In the genomic region with DNA sequence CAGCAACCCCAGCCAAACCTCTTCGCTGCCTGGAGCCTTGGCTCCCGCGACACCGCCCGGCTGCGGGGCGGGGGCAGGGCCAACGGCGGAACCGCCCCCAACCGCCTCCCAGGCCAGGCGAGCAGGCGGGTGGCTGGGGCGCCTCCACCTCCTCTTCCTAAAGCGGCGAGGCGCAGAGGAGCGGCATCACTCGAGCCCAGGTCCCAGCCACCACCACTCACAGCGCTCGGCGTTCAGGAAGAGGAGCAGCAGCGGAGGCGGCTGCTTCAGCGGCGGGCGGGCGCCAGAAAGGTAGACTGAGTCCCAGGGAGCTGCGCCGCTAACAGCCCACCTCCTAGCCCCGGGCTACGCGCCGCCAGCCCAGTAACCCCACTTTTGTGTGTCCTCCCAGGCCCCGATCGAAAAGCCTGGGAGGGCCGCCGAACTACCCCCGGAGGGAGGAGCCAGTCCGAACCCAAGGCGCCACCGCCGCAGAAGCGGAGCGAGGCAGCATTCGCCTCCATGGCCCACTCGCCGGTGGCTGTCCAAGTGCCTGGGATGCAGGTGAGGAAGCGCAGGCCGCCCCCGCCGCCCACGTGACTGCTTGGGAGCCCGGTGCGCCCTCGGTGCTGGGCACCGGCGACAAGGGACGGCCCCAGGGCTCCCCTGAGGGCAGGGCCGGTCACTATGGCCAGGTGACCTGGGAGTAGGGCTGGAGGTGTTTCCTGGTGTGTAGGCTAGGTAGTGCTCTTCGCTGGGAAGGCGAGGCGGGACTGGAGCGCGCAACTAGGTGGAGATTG, we compare ENCODE assay signal across 8 cellular contexts. TPM values are rescaled to one million over a fixed set of nuclear protein-coding genes. Genes with fewer than 3 reads are reported as not detected.
DNase-seq lines count a peak whose midpoint lies in the region; ATAC-seq and TF ChIP-seq lines count a peak whose summit lies in the region.

TSS of gene STK26 (plus strand) at position 186 of the 779 bp plus-strand sequence. CDS start at position 502, 316 bp downstream.

- H3K27me3 ChIP-seq in AG04450 (ENCODE audit: control insufficient read depth, insufficient read depth, low read length) (peaks cover 4% of the 10 kb centered on the region), right lobe of liver (peaks cover 0 to 10% of the 10 kb centered on the region in 2 donors)

- no peaks in the 10 kb centered on the region for H3K36me3 ChIP-seq in right lobe of liver

- H3K4me3 ChIP-seq in AG04450 (ENCODE audit: low read depth, low read length) (peak within 1 kb of the TSS; percentile 43), coronary artery (peak within 1 kb of the TSS; percentile 76), right lobe of liver (peak within 1 kb of the TSS; percentile 56 to 66 (median 59))

- H3K36me3 Mint-ChIP-seq in activated CD4-positive, alpha-beta T cell treated with anti-CD3 and anti-CD28 coated beads for 36 hours (ENCODE audit: low read depth): peaks cover 13% of the 10 kb centered on the region

- no peak for TF ChIP-seq CTCF in AG04450 (IDR thresholded peaks at IDR 0.05; ENCODE audit: low read depth, low read length)
- no peak for TF ChIP-seq CTCF in coronary artery (IDR thresholded peaks at IDR 0.05)
- TF ChIP-seq CTCF in right lobe of liver (IDR thresholded peaks at IDR 0.05): no peak

- H3K4me1 ChIP-seq in right lobe of liver: no peaks in the 10 kb centered on the region

- H3K4me3 Mint-ChIP-seq in activated CD4-positive, alpha-beta T cell treated with anti-CD3 and anti-CD28 coated beads for 36 hours: peak within 1 kb of the TSS; percentile 88

- H3K27ac ChIP-seq in AG04450 (ENCODE audit: low read depth, low read length) (no peak within 1 kb of the TSS), coronary artery (peak within 1 kb of the TSS; percentile 33 to 55), right lobe of liver (peak within 1 kb of the TSS in 2 of 3 donors; percentile 22 to 49)

- ATAC-seq in GM18867 (IDR thresholded peaks at IDR 0.05; ENCODE audit: unreplicated experiment) (peak; percentile 86), HG03064 (IDR thresholded peaks at IDR 0.05; ENCODE audit: low read depth, unreplicated experiment) (peak; percentile 80), right lobe of liver (peak; percentile 94 to 97 (median 95))
- ATAC-seq in activated CD4-positive, alpha-beta T cell treated with anti-CD3 and anti-CD28 coated beads for 36 hours: peak; percentile 82

- no peak for DNase-seq in AG04450 (ENCODE audit: low read depth, low spot score)
- peak; percentile 69 for DNase-seq in NCI-H460 (ENCODE audit: extremely low read depth, low read depth)
- DNase-seq in activated CD4-positive, alpha-beta T cell treated with anti-CD3 and anti-CD28 coated beads for 36 hours: peak; percentile 87
- peak; percentile 73 for DNase-seq in coronary artery (ENCODE audit: low spot score)
- DNase-seq in right lobe of liver: peak; percentile 75 to 82 (median 79)
- peak; percentile 44 to 52 (median 50) for DNase-seq in stimulated activated CD4-positive, alpha-beta T cell treated with anti-CD3 and anti-CD28 coated beads, TNF-alpha, amount 100 ng/mL, for 1 hour (ENCODE audit: low read depth in 3 of 3, low spot score in 1 of 3)

- POLR2A ChIA-PET in AG04450 (lab: Yijun Ruan, JAX): no interaction called here
- POLR2A ChIA-PET in activated CD4-positive, alpha-beta T cell treated with anti-CD3 and anti-CD28 coated beads for 36 hours (lab: Charles Lee): interaction anchor here (0.6 to 1.2 kb wide), 3 partner anchors 35 to 45 kb away, joined by 3 to 15 read pairs (median 3); no protein-coding TSS in a partner anchor

- H3K9me3 ChIP-seq in AG04450 (ENCODE audit: control insufficient read depth, insufficient read depth, low read length) (no peaks in the 10 kb centered on the region; the same call in 1 of the 2 replicates), right lobe of liver (no peaks in the 10 kb centered on the region)

- CTCF ChIA-PET in AG04450 (lab: Charles Lee): no interaction called here
- CTCF ChIA-PET in activated CD4-positive, alpha-beta T cell treated with anti-CD3 and anti-CD28 coated beads for 36 hours (lab: Charles Lee): interaction anchor here (0.8 to 1.4 kb wide), 2 partner anchors 25 to 69 kb away, joined by 3 to 4 read pairs; no protein-coding TSS in a partner anchor

- H3K4me1 Mint-ChIP-seq in activated CD4-positive, alpha-beta T cell treated with anti-CD3 and anti-CD28 coated beads for 36 hours: peaks cover 30% of the 10 kb centered on the region

- no peaks in the 10 kb centered on the region for H3K9me3 Mint-ChIP-seq in activated CD4-positive, alpha-beta T cell treated with anti-CD3 and anti-CD28 coated beads for 36 hours (ENCODE audit: low read depth)

- peak within 1 kb of the TSS; percentile 93 for H3K27ac Mint-ChIP-seq in activated CD4-positive, alpha-beta T cell treated with anti-CD3 and anti-CD28 coated beads for 36 hours

- H3K27me3 Mint-ChIP-seq in activated CD4-positive, alpha-beta T cell treated with anti-CD3 and anti-CD28 coated beads for 36 hours: no peaks in the 10 kb centered on the region

- intact Hi-C loops in activated CD4-positive, alpha-beta T cell treated with anti-CD3 and anti-CD28 coated beads for 36 hours (cut with DNase I, micrococcal nuclease): loop anchor here (1.0 to 10.0 kb wide), 6 partner anchors 23 to 464 kb away; partner anchors contain the start of gene MBNL3 (in 2 of the 2)
- intact Hi-C loops in right lobe of liver (cut with DNase I): no loop called here

- 28% methylated on average over 5 of the region's 65 CpGs for WGBS in right lobe of liver (ENCODE audit: insufficient coverage, low coverage, low lambda C conversion rate, missing lambda C conversion rate)

- peak; percentile 74 for TF ChIP-seq POLR2A in right lobe of liver (IDR thresholded peaks at IDR 0.05)

RNA-seq across cellular contexts. Expression of gene STK26, which starts in this region (rescaled TPM):
- polyA plus RNA-seq in AG04450 (2011; rRNA removed): 0.25 and 0.61 TPM in 2 replicates
- polyA minus RNA-seq in AG04450 (2011; rRNA and poly(A)+ RNA removed): 0.13 and 0.14 TPM in 2 replicates
- 70.5 and 71.2 TPM in 2 replicates for total RNA-seq in NCI-H460 (2014; rRNA removed; shearing (Covaris generic))
- 44.9 and 64.7 TPM in 2 replicates for polyA plus RNA-seq in NCI-H460 (2014; cell fraction: nucleus; rRNA removed)
- total RNA-seq in activated CD4-positive, alpha-beta T cell treated with anti-CD3 and anti-CD28 coated beads for 36 hours: 10 to 100 TPM; 72.7 to 93.6 TPM
- 1 to 10 TPM; 2.7 to 4.0 (median 3.4) TPM for total RNA-seq in right lobe of liver

Comparison
In these comparisons a context has a peak if more than half of its experiments do, and no peak if none do; other contexts are left out.
1. RNA of gene STK26 (total RNA-seq): 72.7 to 93.6 TPM in activated CD4-positive, alpha-beta T cell treated with anti-CD3 and anti-CD28 coated beads for 36 hours and 70.5 to 71.2 TPM in NCI-H460; 2.7 to 4.0 TPM in right lobe of liver; every median in the first group is over 10 times any median in the second.
2. intact Hi-C loops: an anchor here in activated CD4-positive, alpha-beta T cell treated with anti-CD3 and anti-CD28 coated beads for 36 hours (1.0 to 10.0 kb wide); none called in right lobe of liver.
3. Peak in every context shown above with its lines, with median percentiles within 50 percentile points of each other: H3K4me3 ChIP-seq and ATAC-seq.